ENCODE assay signal across 11 cellular contexts in genomic region chr19:1236566-1236965, GRCh38. TPM values are rescaled to one million over a fixed set of nuclear protein-coding genes. Genes with fewer than 3 reads are reported as not detected.
A peak's percentile ranks its signal among the peaks of the same experiment; 100 is the strongest.
DNase-seq lines count a peak whose midpoint lies in the region; ATAC-seq and TF ChIP-seq lines count a peak whose summit lies in the region.
"Had no signal": no experiment of that assay in that cellular context is flagged by ENCODE, and none has a peak within 500 bp of the region (broad histone marks: within the 10 kb centered on the region; RNA-seq: fewer than 3 reads in every experiment).

No MANE protein-coding gene starts in this region.

- H3K27me3 Mint-ChIP-seq in MCF 10A (ENCODE audit: insufficient read depth, unreplicated experiment) = no peaks in the 10 kb centered on the region

- no peaks in the 10 kb centered on the region for H3K79me2 ChIP-seq in ACC112 (ENCODE audit: control insufficient read depth, insufficient read depth, low read length, unreplicated experiment)
- H3K79me2 ChIP-seq in mesendoderm (ENCODE audit: control insufficient read depth, insufficient read depth, low read length) = no peaks in the 10 kb centered on the region

- peak overlapping the region; percentile 62 for H3K4me3 Mint-ChIP-seq in MCF 10A (ENCODE audit: unreplicated experiment)

- no CpG with 5 or more reads among the region's 42 CpGs for WGBS in mesendoderm (ENCODE audit: extremely low coverage, insufficient coverage, low lambda C conversion rate)

- DNase-seq in MCF 10A (ENCODE audit: unreplicated experiment) (no peak), mesendoderm (no peak), NOMO-1 (lab: John Stamatoyannopoulos, UW; ENCODE audit: unreplicated experiment in 2 of 2) (no peak), germinal center (ENCODE audit: low spot score) (no peak), RKO (ENCODE audit: low spot score) (no peak)
- DNase-seq: activated CD4-positive, alpha-beta T cell treated with anti-CD3 and anti-CD28 coated beads for 48 hours; HCEC 1CT; spleen had no signal

- BruUV-seq in MCF 10A (replicated peaks; lab: Mats Ljungman, UMichigan) = no TSS peak

- no peaks in the 10 kb centered on the region for H3K9me3 Mint-ChIP-seq in MCF 10A (ENCODE audit: unreplicated experiment)

- H3K56ac ChIP-seq in mesendoderm (ENCODE audit: low read length) = peak overlapping the region; percentile 91

- peaks cover 11% of the 10 kb centered on the region for H3K4me1 ChIP-seq in ACC112 (ENCODE audit: control insufficient read depth, insufficient read depth, low read length, unreplicated experiment)
- H3K4me1 ChIP-seq in HEK293 (ENCODE audit: control insufficient read depth, insufficient read depth, low read length) = peaks cover 3% of the 10 kb centered on the region
- no peaks in the 10 kb centered on the region for H3K4me1 ChIP-seq in mesendoderm (ENCODE audit: control insufficient read depth, low read depth, low read length)

- intact Hi-C loops in MCF 10A (cut with micrococcal nuclease) = no loop called here

- POLR2A ChIA-PET in HEK293 (lab: Yijun Ruan, JAX) = interaction anchor here (0.8 to 1.5 kb wide), 2 partner anchors 17 to 33 kb away, joined by 4 read pairs; partner anchors contain the start of gene CIRBP
- POLR2A ChIA-PET in MCF 10A (lab: Yijun Ruan, JAX) = interaction anchor here (0.6 kb wide), 1 partner anchor 19 kb away, joined by 3 read pairs; no protein-coding TSS in a partner anchor

- H2BK5ac ChIP-seq in mesendoderm (ENCODE audit: low read length) = no peak overlapping the region

- H3K27ac ChIP-seq in ACC112 (ENCODE audit: low read depth, low read length) (no peak overlapping the region), HEK293 (ENCODE audit: extremely low read depth, low read depth, low read length) (no peak overlapping the region; the same call in 1 of the 2 replicates), mesendoderm (ENCODE audit: low read depth, low read length) (no peak overlapping the region)

- peaks cover 5% of the 10 kb centered on the region for H3K36me3 Mint-ChIP-seq in MCF 10A (ENCODE audit: insufficient read depth, unreplicated experiment)

- H3K27me3 ChIP-seq in ACC112 (ENCODE audit: insufficient read depth, low read length) (no peaks in the 10 kb centered on the region), mesendoderm (ENCODE audit: insufficient read depth, low read length, poor library complexity) (no peaks in the 10 kb centered on the region)

- no peak overlapping the region for H3K27ac Mint-ChIP-seq in MCF 10A (ENCODE audit: low read depth, unreplicated experiment)

- H3K4me3 ChIP-seq in ACC112 (ENCODE audit: low read depth, low read length) (peak overlapping the region; percentile 79), HEK293 (ENCODE audit: low read depth, low read length) (peak overlapping the region; percentile 56), mesendoderm (ENCODE audit: low read length) (peak overlapping the region; percentile 62)

- no peaks in the 10 kb centered on the region for H3K36me3 ChIP-seq in ACC112 (ENCODE audit: insufficient read depth, low read length)
- H3K36me3 ChIP-seq in HEK293 (ENCODE audit: control insufficient read depth in 2 of 2, insufficient read depth in 1 of 2, low read length in 2 of 2) = peaks cover 0 to 36% of the 10 kb centered on the region in 2 experiments; a peak in 1 of 3 replicates
- no peaks in the 10 kb centered on the region for H3K36me3 ChIP-seq in mesendoderm (ENCODE audit: control insufficient read depth, insufficient read depth, low read length)
- H3K36me3 ChIP-seq: spleen had no signal

- peaks cover 16% of the 10 kb centered on the region for H3K4me1 Mint-ChIP-seq in MCF 10A (ENCODE audit: insufficient read depth, unreplicated experiment)

- no peak overlapping the region for H4K8ac ChIP-seq in mesendoderm (ENCODE audit: low read depth, low read length)

- ATAC-seq in HG03097 (IDR thresholded peaks at IDR 0.05; ENCODE audit: low FRiP score, unreplicated experiment) = no peak

- peak overlapping the region; percentile 64 for H3K4me2 ChIP-seq in mesendoderm (ENCODE audit: low read length)

- no peaks in the 10 kb centered on the region for H3K9me3 ChIP-seq in HEK293 (ENCODE audit: control insufficient read depth, insufficient read depth, low read depth, low read length)
- H3K9me3 ChIP-seq: spleen had no signal

- no peak overlapping the region for H4K5ac ChIP-seq in mesendoderm (ENCODE audit: low read length)

- H3K18ac ChIP-seq in mesendoderm (ENCODE audit: low read length) = no peak overlapping the region

- H2BK120ac ChIP-seq in mesendoderm (ENCODE audit: low read depth, low read length) = no peak overlapping the region

- H2AK5ac ChIP-seq in mesendoderm (ENCODE audit: low read length) = no peak overlapping the region

- H3K79me1 ChIP-seq in mesendoderm (ENCODE audit: low read length) = no peaks in the 10 kb centered on the region

- no peak overlapping the region for H2BK15ac ChIP-seq in mesendoderm (replicated peaks; ENCODE audit: low read depth)

- no peak overlapping the region for H2AFZ ChIP-seq in ACC112 (ENCODE audit: low read length, unreplicated experiment)

- CTCF ChIA-PET in HEK293 (lab: Yijun Ruan, JAX) = no interaction called here
- CTCF ChIA-PET in MCF 10A (lab: Yijun Ruan, JAX) = interaction anchor here (0.6 kb wide), 1 partner anchor 21 kb away, joined by 3 read pairs; no protein-coding TSS in a partner anchor

- no peak overlapping the region for H3K4ac ChIP-seq in mesendoderm (ENCODE audit: low read depth, low read length)

- H3K23ac ChIP-seq in mesendoderm (ENCODE audit: low read length) = no peak overlapping the region

- TF ChIP-seq CTCF in HEK293 (tag by site-specific recombination; IDR thresholded peaks at IDR 0.05) (no peak), MCF 10A (IDR thresholded peaks at IDR 0.05; ENCODE audit: unreplicated experiment) (no peak)

- peak overlapping the region; percentile 73 for H3K9ac ChIP-seq in mesendoderm (ENCODE audit: low read length)

TF ChIP-seq in HEK293, 187 proteins besides CTCF, POLR2A, EP300 and RAD21 (continues in another document):
- no peak for TF ChIP-seq ZNF121 (tag by site-specific recombination; IDR thresholded peaks at IDR 0.05)
- no peak for TF ChIP-seq TRIM28 (IDR thresholded peaks at IDR 0.05; ENCODE audit: borderline replicate concordance, low read length)
- no peak for TF ChIP-seq ZNF529 (tag by site-specific recombination; IDR thresholded peaks at IDR 0.05; ENCODE audit: insufficient replicate concordance)
- no peak for TF ChIP-seq PRDM1 (tag by site-specific recombination; IDR thresholded peaks at IDR 0.05)
- no peak for TF ChIP-seq ZNF37A (tag by site-specific recombination; IDR thresholded peaks at IDR 0.05)
- TF ChIP-seq, protein P1, sequence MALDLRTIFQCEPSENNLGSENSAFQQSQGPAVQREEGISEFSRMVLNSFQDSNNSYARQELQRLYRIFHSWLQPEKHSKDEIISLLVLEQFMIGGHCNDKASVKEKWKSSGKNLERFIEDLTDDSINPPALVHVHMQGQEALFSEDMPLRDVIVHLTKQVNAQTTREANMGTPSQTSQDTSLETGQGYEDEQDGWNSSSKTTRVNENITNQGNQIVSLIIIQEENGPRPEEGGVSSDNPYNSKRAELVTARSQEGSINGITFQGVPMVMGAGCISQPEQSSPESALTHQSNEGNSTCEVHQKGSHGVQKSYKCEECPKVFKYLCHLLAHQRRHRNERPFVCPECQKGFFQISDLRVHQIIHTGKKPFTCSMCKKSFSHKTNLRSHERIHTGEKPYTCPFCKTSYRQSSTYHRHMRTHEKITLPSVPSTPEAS (tag by site-specific recombination; IDR thresholded peaks at IDR 0.05) = no peak
- TF ChIP-seq HIC1 (tag by site-specific recombination; IDR thresholded peaks at IDR 0.05) = 0 out of 2 replicates have a peak, but pooled peaks have one; percentile 9
- peak; percentile 4; the same call in 1 of the 2 replicates for TF ChIP-seq ZNF223 (tag by site-specific recombination; IDR thresholded peaks at IDR 0.05)

RNA-seq across cellular contexts. Expression of gene CBARP, which starts 1.2 kb away (rescaled TPM):
- 7.0 and 8.2 TPM in 2 replicates for total RNA-seq in MCF 10A (2022)
- 3.2 TPM for polyA plus RNA-seq in mesendoderm (2013, experiment 1 of 2)
- 3.5 TPM for polyA plus RNA-seq in mesendoderm (2013, experiment 2 of 2)

RNA-seq across cellular contexts. Expression of gene ATP5F1D, which starts 5.0 kb away (rescaled TPM):
- 256 and 258 TPM in 2 replicates for total RNA-seq in MCF 10A (2022)
- 127 TPM for polyA plus RNA-seq in mesendoderm (2013, experiment 1 of 2)
- polyA plus RNA-seq in mesendoderm (2013, experiment 2 of 2) = 122 TPM

RNA-seq across cellular contexts. Expression of gene MIDN, which starts 11.8 kb away (rescaled TPM):
- 73.6 and 96.9 TPM in 2 replicates for total RNA-seq in MCF 10A (2022)
- polyA plus RNA-seq in mesendoderm (2013, experiment 1 of 2) = 133 TPM
- polyA plus RNA-seq in mesendoderm (2013, experiment 2 of 2) = 131 TPM

RNA-seq across cellular contexts. Expression of gene STK11, which starts 31.0 kb away (rescaled TPM):
- 63.1 and 65.6 TPM in 2 replicates for total RNA-seq in MCF 10A (2022)
- 33.8 TPM for polyA plus RNA-seq in mesendoderm (2013, experiment 1 of 2)
- 34.4 TPM for polyA plus RNA-seq in mesendoderm (2013, experiment 2 of 2)

RNA-seq across cellular contexts. Expression of gene CIRBP, which starts 32.6 kb away (rescaled TPM):
- total RNA-seq in MCF 10A (2022) = 316 and 362 TPM in 2 replicates
- polyA plus RNA-seq in mesendoderm (2013, experiment 1 of 2) = 93.3 TPM
- polyA plus RNA-seq in mesendoderm (2013, experiment 2 of 2) = 93.6 TPM
